In genomic region chr1:94425821-94426484, GRCh38 we compare ENCODE assay signal across 1 cellular context.
TF ChIP-seq lines count a peak whose summit lies in the region.

No MANE protein-coding gene starts in this region.

TF ChIP-seq in liver, 16 proteins besides CTCF, POLR2A, EP300 and RAD21 (continued from another document):
- TF ChIP-seq, protein P1, sequence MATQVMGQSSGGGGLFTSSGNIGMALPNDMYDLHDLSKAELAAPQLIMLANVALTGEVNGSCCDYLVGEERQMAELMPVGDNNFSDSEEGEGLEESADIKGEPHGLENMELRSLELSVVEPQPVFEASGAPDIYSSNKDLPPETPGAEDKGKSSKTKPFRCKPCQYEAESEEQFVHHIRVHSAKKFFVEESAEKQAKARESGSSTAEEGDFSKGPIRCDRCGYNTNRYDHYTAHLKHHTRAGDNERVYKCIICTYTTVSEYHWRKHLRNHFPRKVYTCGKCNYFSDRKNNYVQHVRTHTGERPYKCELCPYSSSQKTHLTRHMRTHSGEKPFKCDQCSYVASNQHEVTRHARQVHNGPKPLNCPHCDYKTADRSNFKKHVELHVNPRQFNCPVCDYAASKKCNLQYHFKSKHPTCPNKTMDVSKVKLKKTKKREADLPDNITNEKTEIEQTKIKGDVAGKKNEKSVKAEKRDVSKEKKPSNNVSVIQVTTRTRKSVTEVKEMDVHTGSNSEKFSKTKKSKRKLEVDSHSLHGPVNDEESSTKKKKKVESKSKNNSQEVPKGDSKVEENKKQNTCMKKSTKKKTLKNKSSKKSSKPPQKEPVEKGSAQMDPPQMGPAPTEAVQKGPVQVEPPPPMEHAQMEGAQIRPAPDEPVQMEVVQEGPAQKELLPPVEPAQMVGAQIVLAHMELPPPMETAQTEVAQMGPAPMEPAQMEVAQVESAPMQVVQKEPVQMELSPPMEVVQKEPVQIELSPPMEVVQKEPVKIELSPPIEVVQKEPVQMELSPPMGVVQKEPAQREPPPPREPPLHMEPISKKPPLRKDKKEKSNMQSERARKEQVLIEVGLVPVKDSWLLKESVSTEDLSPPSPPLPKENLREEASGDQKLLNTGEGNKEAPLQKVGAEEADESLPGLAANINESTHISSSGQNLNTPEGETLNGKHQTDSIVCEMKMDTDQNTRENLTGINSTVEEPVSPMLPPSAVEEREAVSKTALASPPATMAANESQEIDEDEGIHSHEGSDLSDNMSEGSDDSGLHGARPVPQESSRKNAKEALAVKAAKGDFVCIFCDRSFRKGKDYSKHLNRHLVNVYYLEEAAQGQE (IDR thresholded peaks at IDR 0.05) = peak; percentile 36
- TF ChIP-seq TAF1 (conservative IDR thresholded peaks at IDR 0.05) = no peak
- TF ChIP-seq FOXA2 (IDR thresholded peaks at IDR 0.05) = peak; percentile 78
- peak; percentile 92 for TF ChIP-seq FOXA1 (IDR thresholded peaks at IDR 0.05)
